2 cellular contexts compared by ENCODE assay signal in the genomic region with DNA sequence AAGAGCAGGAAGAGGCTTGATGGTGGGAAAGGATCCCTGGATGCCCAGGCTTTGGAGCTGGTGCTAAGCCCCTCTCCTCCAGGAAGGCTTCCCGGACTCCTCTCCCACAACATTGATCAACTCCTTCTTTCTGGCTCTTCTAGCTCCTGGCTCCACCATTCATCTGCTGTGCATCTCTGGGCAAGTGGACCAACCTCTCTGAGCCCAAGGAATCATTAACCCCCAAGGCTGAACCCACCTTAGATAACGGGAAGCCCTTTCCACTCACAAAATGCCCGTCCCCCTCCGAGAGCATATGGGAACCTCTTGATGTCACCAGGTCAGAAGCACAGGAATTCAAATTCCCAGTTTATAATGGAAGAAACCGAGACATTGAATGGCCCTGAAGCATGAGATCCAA.
TF ChIP-seq lines count a peak whose summit lies in the region.

No MANE protein-coding gene starts in this region.

TF ChIP-seq in A549, 52 proteins besides CTCF, POLR2A, EP300 and RAD21:
- no peak for TF ChIP-seq FOXS1 (CRISPR knock-in tag; IDR thresholded peaks at IDR 0.05)
- peak; percentile 83 for TF ChIP-seq ZFP36 (IDR thresholded peaks at IDR 0.05; ENCODE audit: borderline replicate concordance, partially characterized antibody)

TF ChIP-seq in HEK293T, 16 proteins besides CTCF, POLR2A, EP300 and RAD21:
- TF ChIP-seq ZNF384 (IDR thresholded peaks at IDR 0.05) (no peak), LEF1 (IDR thresholded peaks at IDR 0.05; ENCODE audit: borderline replicate concordance) (no peak), TARDBP (IDR thresholded peaks at IDR 0.05) (no peak), ELF4 (IDR thresholded peaks at IDR 0.05) (no peak), SP1 (IDR thresholded peaks at IDR 0.05) (no peak), FOXK2 (IDR thresholded peaks at IDR 0.05) (no peak), ARNT (IDR thresholded peaks at IDR 0.05) (no peak), SUZ12 (IDR thresholded peaks at IDR 0.05) (no peak), CTBP1 (IDR thresholded peaks at IDR 0.05; ENCODE audit: borderline replicate concordance) (no peak), HDGF (IDR thresholded peaks at IDR 0.05; ENCODE audit: borderline replicate concordance) (no peak), BHLHE40 (IDR thresholded peaks at IDR 0.05; ENCODE audit: borderline replicate concordance) (no peak), FOXM1 (IDR thresholded peaks at IDR 0.05; ENCODE audit: borderline replicate concordance) (no peak), FOXA1 (IDR thresholded peaks at IDR 0.05) (no peak)
